Comparison of ENCODE assay signal across 1 cellular context in the genomic region with DNA sequence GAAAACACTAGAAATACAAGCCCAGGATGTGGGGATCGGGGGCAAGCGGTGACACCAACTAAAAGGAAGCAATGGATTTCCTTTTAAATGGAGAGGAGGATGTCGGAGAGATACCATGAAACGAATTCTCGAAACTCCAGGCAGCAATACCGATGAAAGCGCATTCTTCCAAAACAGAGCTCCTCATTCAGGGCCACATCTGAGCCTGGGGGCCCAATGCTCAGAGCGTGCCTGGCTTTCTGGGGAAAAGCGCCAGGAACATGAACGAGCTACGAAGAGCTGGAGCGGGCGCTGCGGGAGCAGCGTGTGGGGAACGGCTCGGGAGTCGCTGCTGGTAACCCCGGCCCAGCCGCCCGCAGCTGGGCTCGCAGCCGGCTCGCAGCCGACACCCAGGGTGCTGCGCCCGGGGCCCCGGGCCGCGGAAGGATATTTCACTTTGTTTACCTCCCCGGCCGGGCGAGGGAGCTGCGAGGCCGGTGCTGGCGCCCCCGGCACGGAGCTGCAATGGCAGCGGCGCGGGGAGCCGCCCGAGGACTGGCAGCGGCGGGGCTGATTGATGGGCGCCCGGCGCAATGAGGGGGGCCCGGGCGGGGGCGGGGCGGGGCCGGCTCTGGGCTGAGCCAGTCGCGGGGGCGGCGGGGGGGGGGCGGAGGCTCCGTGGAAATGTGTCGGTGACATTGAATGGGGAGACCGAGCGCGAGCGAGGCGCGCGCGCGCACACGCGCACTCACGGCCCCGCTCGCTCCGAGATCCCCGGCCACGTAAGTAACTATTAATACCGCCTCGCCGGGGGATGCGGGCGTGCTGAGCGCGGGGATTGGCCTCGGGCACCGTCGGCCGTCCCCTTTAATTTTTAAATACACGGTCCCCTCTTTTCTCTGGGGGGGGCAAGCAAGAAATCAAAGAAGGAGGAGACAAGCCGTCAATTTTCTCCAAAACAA.
TF ChIP-seq lines count a peak whose summit lies in the region.

A gene (plus strand): TSS at position 687 of the 941 bp plus-strand sequence. CDS start 1,372 bp downstream, outside the sequence.

TF ChIP-seq in K562, 482 proteins besides CTCF, POLR2A, EP300 and RAD21 (continued from another document and continues in another):
- TF ChIP-seq, protein P1, sequence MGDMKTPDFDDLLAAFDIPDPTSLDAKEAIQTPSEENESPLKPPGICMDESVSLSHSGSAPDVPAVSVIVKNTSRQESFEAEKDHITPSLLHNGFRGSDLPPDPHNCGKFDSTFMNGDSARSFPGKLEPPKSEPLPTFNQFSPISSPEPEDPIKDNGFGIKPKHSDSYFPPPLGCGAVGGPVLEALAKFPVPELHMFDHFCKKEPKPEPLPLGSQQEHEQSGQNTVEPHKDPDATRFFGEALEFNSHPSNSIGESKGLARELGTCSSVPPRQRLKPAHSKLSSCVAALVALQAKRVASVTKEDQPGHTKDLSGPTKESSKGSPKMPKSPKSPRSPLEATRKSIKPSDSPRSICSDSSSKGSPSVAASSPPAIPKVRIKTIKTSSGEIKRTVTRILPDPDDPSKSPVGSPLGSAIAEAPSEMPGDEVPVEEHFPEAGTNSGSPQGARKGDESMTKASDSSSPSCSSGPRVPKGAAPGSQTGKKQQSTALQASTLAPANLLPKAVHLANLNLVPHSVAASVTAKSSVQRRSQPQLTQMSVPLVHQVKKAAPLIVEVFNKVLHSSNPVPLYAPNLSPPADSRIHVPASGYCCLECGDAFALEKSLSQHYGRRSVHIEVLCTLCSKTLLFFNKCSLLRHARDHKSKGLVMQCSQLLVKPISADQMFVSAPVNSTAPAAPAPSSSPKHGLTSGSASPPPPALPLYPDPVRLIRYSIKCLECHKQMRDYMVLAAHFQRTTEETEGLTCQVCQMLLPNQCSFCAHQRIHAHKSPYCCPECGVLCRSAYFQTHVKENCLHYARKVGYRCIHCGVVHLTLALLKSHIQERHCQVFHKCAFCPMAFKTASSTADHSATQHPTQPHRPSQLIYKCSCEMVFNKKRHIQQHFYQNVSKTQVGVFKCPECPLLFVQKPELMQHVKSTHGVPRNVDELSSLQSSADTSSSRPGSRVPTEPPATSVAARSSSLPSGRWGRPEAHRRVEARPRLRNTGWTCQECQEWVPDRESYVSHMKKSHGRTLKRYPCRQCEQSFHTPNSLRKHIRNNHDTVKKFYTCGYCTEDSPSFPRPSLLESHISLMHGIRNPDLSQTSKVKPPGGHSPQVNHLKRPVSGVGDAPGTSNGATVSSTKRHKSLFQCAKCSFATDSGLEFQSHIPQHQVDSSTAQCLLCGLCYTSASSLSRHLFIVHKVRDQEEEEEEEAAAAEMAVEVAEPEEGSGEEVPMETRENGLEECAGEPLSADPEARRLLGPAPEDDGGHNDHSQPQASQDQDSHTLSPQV (IDR thresholded peaks at IDR 0.05): no peak
- peak; percentile 33 for TF ChIP-seq PHF20 (IDR thresholded peaks at IDR 0.05; ENCODE audit: partially characterized antibody)
- no peak for TF ChIP-seq FUS (optimal IDR thresholded peaks at IDR 0.05; ENCODE audit: low read depth, low read length)
- TF ChIP-seq RFX1 (IDR thresholded peaks at IDR 0.05): no peak
- TF ChIP-seq CAMTA2 (CRISPR knock-in tag; conservative IDR thresholded peaks at IDR 0.05): no peak
- TF ChIP-seq, protein P2, sequence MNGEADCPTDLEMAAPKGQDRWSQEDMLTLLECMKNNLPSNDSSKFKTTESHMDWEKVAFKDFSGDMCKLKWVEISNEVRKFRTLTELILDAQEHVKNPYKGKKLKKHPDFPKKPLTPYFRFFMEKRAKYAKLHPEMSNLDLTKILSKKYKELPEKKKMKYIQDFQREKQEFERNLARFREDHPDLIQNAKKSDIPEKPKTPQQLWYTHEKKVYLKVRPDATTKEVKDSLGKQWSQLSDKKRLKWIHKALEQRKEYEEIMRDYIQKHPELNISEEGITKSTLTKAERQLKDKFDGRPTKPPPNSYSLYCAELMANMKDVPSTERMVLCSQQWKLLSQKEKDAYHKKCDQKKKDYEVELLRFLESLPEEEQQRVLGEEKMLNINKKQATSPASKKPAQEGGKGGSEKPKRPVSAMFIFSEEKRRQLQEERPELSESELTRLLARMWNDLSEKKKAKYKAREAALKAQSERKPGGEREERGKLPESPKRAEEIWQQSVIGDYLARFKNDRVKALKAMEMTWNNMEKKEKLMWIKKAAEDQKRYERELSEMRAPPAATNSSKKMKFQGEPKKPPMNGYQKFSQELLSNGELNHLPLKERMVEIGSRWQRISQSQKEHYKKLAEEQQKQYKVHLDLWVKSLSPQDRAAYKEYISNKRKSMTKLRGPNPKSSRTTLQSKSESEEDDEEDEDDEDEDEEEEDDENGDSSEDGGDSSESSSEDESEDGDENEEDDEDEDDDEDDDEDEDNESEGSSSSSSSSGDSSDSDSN (IDR thresholded peaks at IDR 0.05; ENCODE audit: borderline replicate concordance in 1 of 2, low read depth in 2 of 2, low read length in 2 of 2): 0 out of 4 replicates have a peak, but pooled peaks have one; percentile 68 to 82
- TF ChIP-seq GABPA (tag; conservative IDR thresholded peaks at IDR 0.05; ENCODE audit: low read depth): peak; percentile 36; the same call in 1 of the 2 replicates
- no peak for TF ChIP-seq RAD51 (IDR thresholded peaks at IDR 0.05; ENCODE audit: borderline replicate concordance, low read depth)
- no peak for TF ChIP-seq ZNF668 (CRISPR knock-in tag; IDR thresholded peaks at IDR 0.05)
- TF ChIP-seq, protein P3, sequence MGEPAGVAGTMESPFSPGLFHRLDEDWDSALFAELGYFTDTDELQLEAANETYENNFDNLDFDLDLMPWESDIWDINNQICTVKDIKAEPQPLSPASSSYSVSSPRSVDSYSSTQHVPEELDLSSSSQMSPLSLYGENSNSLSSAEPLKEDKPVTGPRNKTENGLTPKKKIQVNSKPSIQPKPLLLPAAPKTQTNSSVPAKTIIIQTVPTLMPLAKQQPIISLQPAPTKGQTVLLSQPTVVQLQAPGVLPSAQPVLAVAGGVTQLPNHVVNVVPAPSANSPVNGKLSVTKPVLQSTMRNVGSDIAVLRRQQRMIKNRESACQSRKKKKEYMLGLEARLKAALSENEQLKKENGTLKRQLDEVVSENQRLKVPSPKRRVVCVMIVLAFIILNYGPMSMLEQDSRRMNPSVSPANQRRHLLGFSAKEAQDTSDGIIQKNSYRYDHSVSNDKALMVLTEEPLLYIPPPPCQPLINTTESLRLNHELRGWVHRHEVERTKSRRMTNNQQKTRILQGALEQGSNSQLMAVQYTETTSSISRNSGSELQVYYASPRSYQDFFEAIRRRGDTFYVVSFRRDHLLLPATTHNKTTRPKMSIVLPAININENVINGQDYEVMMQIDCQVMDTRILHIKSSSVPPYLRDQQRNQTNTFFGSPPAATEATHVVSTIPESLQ (CRISPR knock-in tag; IDR thresholded peaks at IDR 0.05): peak; percentile 67; the same call in 1 of the 2 replicates
- TF ChIP-seq, protein P4, sequence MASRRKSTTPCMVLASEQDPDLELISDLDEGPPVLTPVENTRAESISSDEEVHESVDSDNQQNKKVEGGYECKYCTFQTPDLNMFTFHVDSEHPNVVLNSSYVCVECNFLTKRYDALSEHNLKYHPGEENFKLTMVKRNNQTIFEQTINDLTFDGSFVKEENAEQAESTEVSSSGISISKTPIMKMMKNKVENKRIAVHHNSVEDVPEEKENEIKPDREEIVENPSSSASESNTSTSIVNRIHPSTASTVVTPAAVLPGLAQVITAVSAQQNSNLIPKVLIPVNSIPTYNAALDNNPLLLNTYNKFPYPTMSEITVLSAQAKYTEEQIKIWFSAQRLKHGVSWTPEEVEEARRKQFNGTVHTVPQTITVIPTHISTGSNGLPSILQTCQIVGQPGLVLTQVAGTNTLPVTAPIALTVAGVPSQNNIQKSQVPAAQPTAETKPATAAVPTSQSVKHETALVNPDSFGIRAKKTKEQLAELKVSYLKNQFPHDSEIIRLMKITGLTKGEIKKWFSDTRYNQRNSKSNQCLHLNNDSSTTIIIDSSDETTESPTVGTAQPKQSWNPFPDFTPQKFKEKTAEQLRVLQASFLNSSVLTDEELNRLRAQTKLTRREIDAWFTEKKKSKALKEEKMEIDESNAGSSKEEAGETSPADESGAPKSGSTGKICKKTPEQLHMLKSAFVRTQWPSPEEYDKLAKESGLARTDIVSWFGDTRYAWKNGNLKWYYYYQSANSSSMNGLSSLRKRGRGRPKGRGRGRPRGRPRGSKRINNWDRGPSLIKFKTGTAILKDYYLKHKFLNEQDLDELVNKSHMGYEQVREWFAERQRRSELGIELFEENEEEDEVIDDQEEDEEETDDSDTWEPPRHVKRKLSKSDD (conservative IDR thresholded peaks at IDR 0.05; ENCODE audit: low read length): no peak
- no peak for TF ChIP-seq CEBPB (tag; IDR thresholded peaks at IDR 0.05)
- TF ChIP-seq, protein P5, sequence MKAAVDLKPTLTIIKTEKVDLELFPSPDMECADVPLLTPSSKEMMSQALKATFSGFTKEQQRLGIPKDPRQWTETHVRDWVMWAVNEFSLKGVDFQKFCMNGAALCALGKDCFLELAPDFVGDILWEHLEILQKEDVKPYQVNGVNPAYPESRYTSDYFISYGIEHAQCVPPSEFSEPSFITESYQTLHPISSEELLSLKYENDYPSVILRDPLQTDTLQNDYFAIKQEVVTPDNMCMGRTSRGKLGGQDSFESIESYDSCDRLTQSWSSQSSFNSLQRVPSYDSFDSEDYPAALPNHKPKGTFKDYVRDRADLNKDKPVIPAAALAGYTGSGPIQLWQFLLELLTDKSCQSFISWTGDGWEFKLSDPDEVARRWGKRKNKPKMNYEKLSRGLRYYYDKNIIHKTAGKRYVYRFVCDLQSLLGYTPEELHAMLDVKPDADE (conservative IDR thresholded peaks at IDR 0.05; ENCODE audit: control insufficient read depth, low read depth, low read length): 0 out of 2 replicates have a peak, but pooled peaks have one; percentile 45
- TF ChIP-seq ATF7 (IDR thresholded peaks at IDR 0.05): peak; percentile 25; the same call in 1 of the 2 replicates
- no peak for TF ChIP-seq ZNF212 (CRISPR knock-in tag; IDR thresholded peaks at IDR 0.05)
- TF ChIP-seq NCOA1 (IDR thresholded peaks at IDR 0.05; ENCODE audit: low read depth): 0 out of 2 replicates have a peak, but pooled peaks have one; percentile 10
- no peak for TF ChIP-seq HMG20A (CRISPR knock-in tag; conservative IDR thresholded peaks at IDR 0.05)
- no peak for TF ChIP-seq ZNF696 (CRISPR knock-in tag; conservative IDR thresholded peaks at IDR 0.05)
- TF ChIP-seq SAFB2 (IDR thresholded peaks at IDR 0.05; ENCODE audit: borderline replicate concordance, low read depth, low read length, severe bottlenecking): no peak
- TF ChIP-seq CCAR2 (IDR thresholded peaks at IDR 0.05; ENCODE audit: low read depth, low read length): no peak
- TF ChIP-seq SP2 (IDR thresholded peaks at IDR 0.05; ENCODE audit: extremely low read depth, low read depth, low read length, poor library complexity, severe bottlenecking): peak; percentile 25
- peak; percentile 85 for TF ChIP-seq RBFOX2 (IDR thresholded peaks at IDR 0.05; ENCODE audit: low read depth, low read length)
- TF ChIP-seq NFRKB (IDR thresholded peaks at IDR 0.05; ENCODE audit: low read depth): peak; percentile 12; the same call in 1 of the 2 replicates
- peak; percentile 7; the same call in 1 of the 2 replicates for TF ChIP-seq CREM (IDR thresholded peaks at IDR 0.05; ENCODE audit: low read depth)
- TF ChIP-seq, protein P6, sequence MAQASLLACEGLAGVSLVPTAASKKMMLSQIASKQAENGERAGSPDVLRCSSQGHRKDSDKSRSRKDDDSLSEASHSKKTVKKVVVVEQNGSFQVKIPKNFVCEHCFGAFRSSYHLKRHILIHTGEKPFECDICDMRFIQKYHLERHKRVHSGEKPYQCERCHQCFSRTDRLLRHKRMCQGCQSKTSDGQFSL (CRISPR knock-in tag; IDR thresholded peaks at IDR 0.05): no peak
- TF ChIP-seq, protein P6 (tag; IDR thresholded peaks at IDR 0.05): peak in 1 of 2 experiments; percentile 59; a peak in 1 of 4 replicates
- TF ChIP-seq DPF2 (IDR thresholded peaks at IDR 0.05): no peak
- TF ChIP-seq, protein P7, sequence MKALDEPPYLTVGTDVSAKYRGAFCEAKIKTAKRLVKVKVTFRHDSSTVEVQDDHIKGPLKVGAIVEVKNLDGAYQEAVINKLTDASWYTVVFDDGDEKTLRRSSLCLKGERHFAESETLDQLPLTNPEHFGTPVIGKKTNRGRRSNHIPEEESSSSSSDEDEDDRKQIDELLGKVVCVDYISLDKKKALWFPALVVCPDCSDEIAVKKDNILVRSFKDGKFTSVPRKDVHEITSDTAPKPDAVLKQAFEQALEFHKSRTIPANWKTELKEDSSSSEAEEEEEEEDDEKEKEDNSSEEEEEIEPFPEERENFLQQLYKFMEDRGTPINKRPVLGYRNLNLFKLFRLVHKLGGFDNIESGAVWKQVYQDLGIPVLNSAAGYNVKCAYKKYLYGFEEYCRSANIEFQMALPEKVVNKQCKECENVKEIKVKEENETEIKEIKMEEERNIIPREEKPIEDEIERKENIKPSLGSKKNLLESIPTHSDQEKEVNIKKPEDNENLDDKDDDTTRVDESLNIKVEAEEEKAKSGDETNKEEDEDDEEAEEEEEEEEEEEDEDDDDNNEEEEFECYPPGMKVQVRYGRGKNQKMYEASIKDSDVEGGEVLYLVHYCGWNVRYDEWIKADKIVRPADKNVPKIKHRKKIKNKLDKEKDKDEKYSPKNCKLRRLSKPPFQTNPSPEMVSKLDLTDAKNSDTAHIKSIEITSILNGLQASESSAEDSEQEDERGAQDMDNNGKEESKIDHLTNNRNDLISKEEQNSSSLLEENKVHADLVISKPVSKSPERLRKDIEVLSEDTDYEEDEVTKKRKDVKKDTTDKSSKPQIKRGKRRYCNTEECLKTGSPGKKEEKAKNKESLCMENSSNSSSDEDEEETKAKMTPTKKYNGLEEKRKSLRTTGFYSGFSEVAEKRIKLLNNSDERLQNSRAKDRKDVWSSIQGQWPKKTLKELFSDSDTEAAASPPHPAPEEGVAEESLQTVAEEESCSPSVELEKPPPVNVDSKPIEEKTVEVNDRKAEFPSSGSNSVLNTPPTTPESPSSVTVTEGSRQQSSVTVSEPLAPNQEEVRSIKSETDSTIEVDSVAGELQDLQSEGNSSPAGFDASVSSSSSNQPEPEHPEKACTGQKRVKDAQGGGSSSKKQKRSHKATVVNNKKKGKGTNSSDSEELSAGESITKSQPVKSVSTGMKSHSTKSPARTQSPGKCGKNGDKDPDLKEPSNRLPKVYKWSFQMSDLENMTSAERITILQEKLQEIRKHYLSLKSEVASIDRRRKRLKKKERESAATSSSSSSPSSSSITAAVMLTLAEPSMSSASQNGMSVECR (CRISPR knock-in tag; IDR thresholded peaks at IDR 0.05): 0 out of 2 replicates have a peak, but pooled peaks have one; percentile 14
- no peak for TF ChIP-seq MXI1 (IDR thresholded peaks at IDR 0.05; ENCODE audit: low read depth, low read length)
- TF ChIP-seq TFAM (CRISPR knock-in tag; conservative IDR thresholded peaks at IDR 0.05): no peak
- TF ChIP-seq, protein P8, sequence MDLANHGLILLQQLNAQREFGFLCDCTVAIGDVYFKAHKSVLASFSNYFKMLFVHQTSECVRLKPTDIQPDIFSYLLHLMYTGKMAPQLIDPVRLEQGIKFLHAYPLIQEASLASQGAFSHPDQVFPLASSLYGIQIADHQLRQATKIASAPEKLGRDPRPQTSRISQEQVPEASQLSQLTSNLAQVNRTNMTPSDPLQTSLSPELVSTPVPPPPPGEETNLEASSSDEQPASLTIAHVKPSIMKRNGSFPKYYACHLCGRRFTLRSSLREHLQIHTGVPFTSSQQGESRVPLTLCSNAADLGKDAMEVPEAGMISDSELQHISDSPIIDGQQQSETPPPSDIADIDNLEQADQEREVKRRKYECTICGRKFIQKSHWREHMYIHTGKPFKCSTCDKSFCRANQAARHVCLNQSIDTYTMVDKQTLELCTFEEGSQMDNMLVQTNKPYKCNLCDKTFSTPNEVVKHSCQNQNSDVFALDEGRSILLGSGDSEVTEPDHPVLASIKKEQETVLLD (IDR thresholded peaks at IDR 0.05): no peak
